ENCODE assay signal across 1 cellular context in the genomic region with DNA sequence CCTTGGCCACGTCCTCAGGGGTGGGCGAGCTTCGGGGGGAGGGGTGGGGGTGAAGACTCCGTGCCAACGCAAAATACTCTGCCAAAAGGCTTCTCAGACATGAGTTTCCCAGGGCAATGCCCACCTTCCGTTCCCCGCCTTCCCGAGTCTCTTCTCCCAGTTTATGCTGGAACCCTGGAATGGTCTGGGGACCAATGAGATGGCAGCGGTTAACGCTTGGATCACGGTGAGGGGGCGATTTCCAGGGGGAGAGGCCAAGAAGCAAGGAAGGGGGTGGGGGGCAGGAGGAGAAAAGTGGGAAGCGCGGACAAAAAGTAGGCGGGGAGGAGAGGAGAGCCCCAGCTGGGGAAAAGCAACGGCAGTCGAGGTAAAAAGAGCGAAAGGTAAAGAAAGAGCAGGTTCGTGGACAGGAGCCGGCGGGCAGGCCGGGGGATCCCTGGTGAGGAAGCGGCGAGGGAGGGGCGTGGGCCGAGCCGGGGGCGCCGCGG.
TF ChIP-seq lines count a peak whose summit lies in the region.

No MANE protein-coding gene starts in this region.

TF ChIP-seq in A549, 52 proteins besides CTCF, POLR2A, EP300 and RAD21:
- TF ChIP-seq, protein P1, sequence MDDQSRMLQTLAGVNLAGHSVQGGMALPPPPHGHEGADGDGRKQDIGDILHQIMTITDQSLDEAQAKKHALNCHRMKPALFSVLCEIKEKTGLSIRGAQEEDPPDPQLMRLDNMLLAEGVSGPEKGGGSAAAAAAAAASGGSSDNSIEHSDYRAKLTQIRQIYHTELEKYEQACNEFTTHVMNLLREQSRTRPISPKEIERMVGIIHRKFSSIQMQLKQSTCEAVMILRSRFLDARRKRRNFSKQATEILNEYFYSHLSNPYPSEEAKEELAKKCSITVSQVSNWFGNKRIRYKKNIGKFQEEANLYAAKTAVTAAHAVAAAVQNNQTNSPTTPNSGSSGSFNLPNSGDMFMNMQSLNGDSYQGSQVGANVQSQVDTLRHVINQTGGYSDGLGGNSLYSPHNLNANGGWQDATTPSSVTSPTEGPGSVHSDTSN (IDR thresholded peaks at IDR 0.05) = no peak
- TF ChIP-seq HEYL (CRISPR knock-in tag; IDR thresholded peaks at IDR 0.05) (no peak), PHF8 (IDR thresholded peaks at IDR 0.05; ENCODE audit: borderline replicate concordance, low read depth) (no peak), CHD4 (IDR thresholded peaks at IDR 0.05; ENCODE audit: borderline replicate concordance) (no peak), JUNB (IDR thresholded peaks at IDR 0.05) (no peak), FOSB (CRISPR knock-in tag; IDR thresholded peaks at IDR 0.05) (no peak), CEBPB (IDR thresholded peaks at IDR 0.05) (no peak), NR3C1 (IDR thresholded peaks at IDR 0.05) (no peak)
- TF ChIP-seq, protein P2, sequence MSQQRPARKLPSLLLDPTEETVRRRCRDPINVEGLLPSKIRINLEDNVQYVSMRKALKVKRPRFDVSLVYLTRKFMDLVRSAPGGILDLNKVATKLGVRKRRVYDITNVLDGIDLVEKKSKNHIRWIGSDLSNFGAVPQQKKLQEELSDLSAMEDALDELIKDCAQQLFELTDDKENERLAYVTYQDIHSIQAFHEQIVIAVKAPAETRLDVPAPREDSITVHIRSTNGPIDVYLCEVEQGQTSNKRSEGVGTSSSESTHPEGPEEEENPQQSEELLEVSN (IDR thresholded peaks at IDR 0.05; ENCODE audit: borderline replicate concordance, low read depth) = no peak
- TF ChIP-seq, protein P3, sequence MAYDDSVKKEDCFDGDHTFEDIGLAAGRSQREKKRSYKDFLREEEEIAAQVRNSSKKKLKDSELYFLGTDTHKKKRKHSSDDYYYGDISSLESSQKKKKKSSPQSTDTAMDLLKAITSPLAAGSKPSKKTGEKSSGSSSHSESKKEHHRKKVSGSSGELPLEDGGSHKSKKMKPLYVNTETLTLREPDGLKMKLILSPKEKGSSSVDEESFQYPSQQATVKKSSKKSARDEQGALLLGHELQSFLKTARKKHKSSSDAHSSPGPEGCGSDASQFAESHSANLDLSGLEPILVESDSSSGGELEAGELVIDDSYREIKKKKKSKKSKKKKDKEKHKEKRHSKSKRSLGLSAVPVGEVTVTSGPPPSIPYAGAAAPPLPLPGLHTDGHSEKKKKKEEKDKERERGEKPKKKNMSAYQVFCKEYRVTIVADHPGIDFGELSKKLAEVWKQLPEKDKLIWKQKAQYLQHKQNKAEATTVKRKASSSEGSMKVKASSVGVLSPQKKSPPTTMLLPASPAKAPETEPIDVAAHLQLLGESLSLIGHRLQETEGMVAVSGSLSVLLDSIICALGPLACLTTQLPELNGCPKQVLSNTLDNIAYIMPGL (CRISPR knock-in tag; IDR thresholded peaks at IDR 0.05; ENCODE audit: borderline replicate concordance) = no peak
